8 cellular contexts compared by ENCODE assay signal in the genomic region with DNA sequence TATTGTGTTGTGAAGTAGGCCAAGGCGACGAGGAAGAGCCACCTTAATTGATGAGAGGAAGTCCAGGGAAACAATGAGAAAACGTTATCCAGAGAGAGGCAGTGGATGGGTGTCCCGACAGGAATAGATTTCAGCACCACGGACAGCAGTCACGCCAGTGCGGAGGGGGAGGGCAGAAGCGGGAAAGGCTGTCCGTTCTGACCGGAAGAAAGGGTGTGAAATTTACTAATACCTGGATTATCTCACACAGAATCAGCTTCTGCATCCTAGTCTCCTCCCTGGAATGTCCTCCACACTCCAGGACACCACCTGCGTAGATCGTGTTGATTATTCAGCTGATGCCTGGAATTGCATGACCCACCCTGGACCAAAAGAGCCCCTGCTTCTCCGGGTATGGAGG. TPM values are rescaled to one million over a fixed set of nuclear protein-coding genes. Genes with fewer than 3 reads are reported as not detected.
DNase-seq lines count a peak whose midpoint lies in the region; ATAC-seq and TF ChIP-seq lines count a peak whose summit lies in the region.
"Had no signal": no experiment of that assay in that cellular context is flagged by ENCODE, and none has a peak within 500 bp of the region (broad histone marks: within the 10 kb centered on the region; RNA-seq: fewer than 3 reads in every experiment).

No MANE protein-coding gene starts in this region.

- no peak overlapping the region for H3K4me3 ChIP-seq in astrocyte of the cerebellum (ENCODE audit: low read depth, low read length)

- peak; percentile 78 for DNase-seq in HEK293T (ENCODE audit: extremely low spot score)
- DNase-seq in SK-MEL-5 (ENCODE audit: low read depth, low spot score): peak; percentile 67
- DNase-seq in astrocyte of the cerebellum (ENCODE audit: low read depth): peak; percentile 49
- DNase-seq in inferior parietal cortex (ENCODE audit: extremely low spot score): peak; percentile 40
- DNase-seq in stimulated activated CD4-positive, alpha-beta T cell treated with anti-CD3 and anti-CD28 coated beads, Interleukin-2, amount 100 ng/mL, for 24 hours: peak; percentile 47 to 50

- TF ChIP-seq CTCF in astrocyte of the cerebellum (IDR thresholded peaks at IDR 0.05; ENCODE audit: low read depth, low read length, missing control alignments): no peak

- in situ Hi-C loops in SK-MEL-5 (cut with HindIII; ENCODE audit: low pct_unique_long_range_greater_than_20kb, low sequenced_read_pairs) (no loop called here), astrocyte of the cerebellum (cut with HindIII; ENCODE audit: low sequenced_read_pairs) (no loop called here)

- POLR2A ChIA-PET in HEK293T (lab: Yijun Ruan, JAX): no interaction called here

- CTCF ChIA-PET in HEK293T (lab: Yijun Ruan, JAX): no interaction called here

- no peak for ATAC-seq in GM18868 (IDR thresholded peaks at IDR 0.05; ENCODE audit: unreplicated experiment)
- no peak for ATAC-seq in HG03432 (IDR thresholded peaks at IDR 0.05; ENCODE audit: unreplicated experiment)

TF ChIP-seq in HEK293T, 16 proteins besides CTCF, POLR2A, EP300 and RAD21:
- TF ChIP-seq SP1 (IDR thresholded peaks at IDR 0.05) (no peak), BHLHE40 (IDR thresholded peaks at IDR 0.05; ENCODE audit: borderline replicate concordance) (no peak), ELF4 (IDR thresholded peaks at IDR 0.05) (no peak), FOXK2 (IDR thresholded peaks at IDR 0.05) (no peak), NFRKB (IDR thresholded peaks at IDR 0.05) (no peak), L3MBTL2 (conservative IDR thresholded peaks at IDR 0.05) (no peak), ARNT (IDR thresholded peaks at IDR 0.05) (no peak), ZNF384 (IDR thresholded peaks at IDR 0.05) (no peak), CTBP1 (IDR thresholded peaks at IDR 0.05; ENCODE audit: borderline replicate concordance) (no peak), TARDBP (IDR thresholded peaks at IDR 0.05) (no peak), HDGF (IDR thresholded peaks at IDR 0.05; ENCODE audit: borderline replicate concordance) (no peak), SUZ12 (IDR thresholded peaks at IDR 0.05) (no peak), FOXA1 (IDR thresholded peaks at IDR 0.05) (no peak), LEF1 (IDR thresholded peaks at IDR 0.05; ENCODE audit: borderline replicate concordance) (no peak), FOXM1 (IDR thresholded peaks at IDR 0.05; ENCODE audit: borderline replicate concordance) (no peak)
- TF ChIP-seq, protein P1, sequence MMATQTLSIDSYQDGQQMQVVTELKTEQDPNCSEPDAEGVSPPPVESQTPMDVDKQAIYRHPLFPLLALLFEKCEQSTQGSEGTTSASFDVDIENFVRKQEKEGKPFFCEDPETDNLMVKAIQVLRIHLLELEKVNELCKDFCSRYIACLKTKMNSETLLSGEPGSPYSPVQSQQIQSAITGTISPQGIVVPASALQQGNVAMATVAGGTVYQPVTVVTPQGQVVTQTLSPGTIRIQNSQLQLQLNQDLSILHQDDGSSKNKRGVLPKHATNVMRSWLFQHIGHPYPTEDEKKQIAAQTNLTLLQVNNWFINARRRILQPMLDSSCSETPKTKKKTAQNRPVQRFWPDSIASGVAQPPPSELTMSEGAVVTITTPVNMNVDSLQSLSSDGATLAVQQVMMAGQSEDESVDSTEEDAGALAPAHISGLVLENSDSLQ (IDR thresholded peaks at IDR 0.05): no peak

RNA-seq across cellular contexts. Expression of gene BPIFA3, which starts 7.4 kb away (rescaled TPM):
- total RNA-seq in SK-MEL-5 (2014; rRNA removed; shearing (Covaris generic)): not detected in 2 replicates
- polyA plus RNA-seq in SK-MEL-5 (2015; cell fraction: cytosol; rRNA removed): not detected in 2 replicates
- polyA plus RNA-seq in SK-MEL-5 (2015; cell fraction: nucleus; rRNA removed): not detected in 2 replicates
- total RNA-seq: T-helper 2 cell treated with Interferon-gamma antibody and Interleukin-4, amounts not matched to agents 100 ng/mL and 5 ng/mL, for 36 hours had no signal

RNA-seq across cellular contexts. Expression of gene BPIFA1, which starts 26.0 kb away (rescaled TPM):
- total RNA-seq in SK-MEL-5 (2014; rRNA removed; shearing (Covaris generic)): not detected in 2 replicates
- polyA plus RNA-seq in SK-MEL-5 (2015; cell fraction: cytosol; rRNA removed): not detected in 2 replicates
- polyA plus RNA-seq in SK-MEL-5 (2015; cell fraction: nucleus; rRNA removed): not detected in 2 replicates
- total RNA-seq: T-helper 2 cell treated with Interferon-gamma antibody and Interleukin-4, amounts not matched to agents 100 ng/mL and 5 ng/mL, for 36 hours had no signal

RNA-seq across cellular contexts. Expression of gene BPIFA2, which starts 41.8 kb away (rescaled TPM):
- total RNA-seq in SK-MEL-5 (2014; rRNA removed; shearing (Covaris generic)): not detected in 2 replicates
- polyA plus RNA-seq in SK-MEL-5 (2015; cell fraction: cytosol; rRNA removed): not detected in 2 replicates
- not detected in 2 replicates for polyA plus RNA-seq in SK-MEL-5 (2015; cell fraction: nucleus; rRNA removed)
- total RNA-seq: T-helper 2 cell treated with Interferon-gamma antibody and Interleukin-4, amounts not matched to agents 100 ng/mL and 5 ng/mL, for 36 hours had no signal
